18 cellular contexts compared by ENCODE assay signal in genomic region chr16:87264634-87265033, GRCh38.
"Had no signal": no experiment of that assay in that cellular context is flagged by ENCODE, and none has a peak within 500 bp of the region (broad histone marks: within the 10 kb centered on the region; RNA-seq: fewer than 3 reads in every experiment).

No MANE protein-coding gene starts in this region.

- H3K27me3 Mint-ChIP-seq: activated naive CD4-positive, alpha-beta T cell treated with anti-CD3 and anti-CD28 coated beads, Interleukin-2, amount 50 U/mL, for 24 hours had no signal

- DNase-seq: activated CD4-positive, alpha-beta T cell treated with anti-CD3 and anti-CD28 coated beads, Interleukin-2, amount 50 U/mL, for 1 hour; activated T-cell treated with anti-CD3 and anti-CD28 coated beads for 4 hours; amniotic stem cell; body of pancreas; central memory CD4-positive, alpha-beta T cell; effector memory CD4-positive, alpha-beta T cell; kidney glomerular epithelial cell; lower lobe of right lung; naive B cell; psoas muscle; stimulated activated CD4-positive, alpha-beta T cell treated with anti-CD3 and anti-CD28 coated beads, Interleukin-12 subunit alpha, Interleukin-12 subunit beta, amount 100 ng/mL, for 4 hours; stimulated activated naive CD4-positive, alpha-beta T cell; upper lobe of left lung had no signal

- H3K9me3 ChIP-seq: body of pancreas, lower lobe of right lung, psoas muscle, suprapubic skin, upper lobe of left lung had no signal

- ATAC-seq: body of pancreas, lower lobe of right lung, psoas muscle had no signal

- H3K27ac Mint-ChIP-seq: activated naive CD4-positive, alpha-beta T cell treated with anti-CD3 and anti-CD28 coated beads, Interleukin-2, amount 50 U/mL, for 24 hours; activated T-helper 2 cell treated with anti-CD3 and anti-CD28 coated beads, Interferon-gamma antibody, Interleukin-2, Interleukin-4, amounts not matched to agents 10 μg/mL and 5 μg/mL and 100 μg/mL, durations not matched to agents 14 hours and 24 hours and 36 hours; mesothelial cell of epicardium had no signal

- H3K27me3 ChIP-seq: body of pancreas, suprapubic skin, upper lobe of left lung had no signal

- H3K4me1 Mint-ChIP-seq: activated naive CD4-positive, alpha-beta T cell treated with anti-CD3 and anti-CD28 coated beads, Interleukin-2, amount 50 U/mL, for 24 hours had no signal

- H3K4me1 ChIP-seq: body of pancreas, lower lobe of right lung, psoas muscle, suprapubic skin, upper lobe of left lung had no signal

- H3K36me3 Mint-ChIP-seq: mesothelial cell of epicardium, naive B cell had no signal

- H3K27ac ChIP-seq: body of pancreas, epithelial cell of prostate, lower lobe of right lung, psoas muscle, suprapubic skin, upper lobe of left lung had no signal

- H3K36me3 ChIP-seq: lower lobe of right lung, suprapubic skin, upper lobe of left lung had no signal

- H3K4me3 ChIP-seq: body of pancreas, lower lobe of right lung, psoas muscle, suprapubic skin, upper lobe of left lung had no signal

- H3K4me3 Mint-ChIP-seq: activated naive CD4-positive, alpha-beta T cell treated with anti-CD3 and anti-CD28 coated beads, Interleukin-2, amount 50 U/mL, for 24 hours; mesothelial cell of epicardium; naive B cell had no signal
